ENCODE assay signal across 33 cellular contexts in the genomic region with DNA sequence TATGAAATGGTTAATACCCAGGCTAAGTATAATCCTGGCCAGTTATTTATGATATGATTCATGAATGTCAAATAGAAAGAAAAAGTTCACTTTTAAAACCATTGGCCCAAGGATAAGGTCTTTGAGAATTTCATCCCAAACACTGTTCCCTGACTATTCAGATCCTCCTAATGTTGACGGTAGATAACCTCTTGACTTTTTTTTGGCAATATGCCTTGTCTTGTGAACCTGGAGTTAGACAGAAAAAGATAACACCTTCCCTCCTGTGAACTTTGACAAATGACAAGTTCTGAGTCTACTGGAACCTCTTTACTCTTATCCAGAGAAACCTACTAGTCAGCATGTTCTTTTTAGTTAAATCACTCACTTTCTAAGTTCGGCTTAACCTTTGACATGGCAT.
DNase-seq lines count a peak whose midpoint lies in the region; ATAC-seq, FAIRE-seq and TF ChIP-seq lines count a peak whose summit lies in the region.
"Had no signal": no experiment of that assay in that cellular context is flagged by ENCODE, and none has a peak within 500 bp of the region (broad histone marks: within the 10 kb centered on the region; RNA-seq: fewer than 3 reads in every experiment).

No MANE protein-coding gene starts in this region.

- no peaks in the 10 kb centered on the region for H4K20me1 ChIP-seq in keratinocyte (ENCODE audit: control insufficient read depth, extremely low read depth, insufficient read depth, low read length)

- no peak overlapping the region for H3K9ac ChIP-seq in keratinocyte (ENCODE audit: control insufficient read depth, extremely low read depth, insufficient read depth, low read length)
- H3K9ac ChIP-seq: KMS-11 had no signal

- no peak for TF ChIP-seq CTCF in keratinocyte (optimal IDR thresholded peaks at IDR 0.05 in 1 of 3, IDR thresholded peaks at IDR 0.05 in 1 of 3, conservative IDR thresholded peaks at IDR 0.05 in 1 of 3; ENCODE audit: extremely low read depth in 1 of 3, insufficient read depth in 2 of 3, low read length in 3 of 3)
- TF ChIP-seq CTCF in mucosa of descending colon (IDR thresholded peaks at IDR 0.05), result no peak
- TF ChIP-seq CTCF in lower leg skin (IDR thresholded peaks at IDR 0.05), result no peak

- intact Hi-C loops in mucosa of descending colon (cut with DNase I, micrococcal nuclease) (no loop called here), lower leg skin (cut with DNase I; ENCODE audit: low total_unique reads) (no loop called here)

- no peak overlapping the region for H3K4me3 Mint-ChIP-seq in activated CD4-positive, alpha-beta T cell treated with anti-CD3 and anti-CD28 coated beads, Interleukin-2, amount 10 ng/mL, durations not matched to agents 7 days and 5 days
- H3K4me3 Mint-ChIP-seq: B cell; CD8-positive, alpha-beta memory T cell; T-cell had no signal

- H3K36me3 ChIP-seq in keratinocyte (ENCODE audit: control insufficient read depth in 2 of 2, extremely low read depth in 1 of 2, insufficient read depth in 2 of 2, low read length in 2 of 2), result no peaks in the 10 kb centered on the region
- H3K36me3 ChIP-seq in mucosa of descending colon (ENCODE audit: low read depth), result no peaks in the 10 kb centered on the region
- H3K36me3 ChIP-seq: SJSA1 had no signal

- H2AFZ ChIP-seq in keratinocyte (ENCODE audit: control insufficient read depth, low read length), result no peak overlapping the region
- H2AFZ ChIP-seq: PC-9 had no signal

- ATAC-seq in mucosa of descending colon, result peak; percentile 73
- ATAC-seq: HCT116, T-cell had no signal

- H3K27me3 ChIP-seq in keratinocyte (ENCODE audit: control insufficient read depth, extremely low read depth, insufficient read depth, low read length), result no peaks in the 10 kb centered on the region
- H3K27me3 ChIP-seq: SJSA1 had no signal

- FAIRE-seq in RCC 7860 (lab: Jason Lieb, UNC) (no peak), keratinocyte (lab: Jason Lieb, UNC) (peak; percentile 9)
- FAIRE-seq: A204.1, GM12891 had no signal

- no peaks in the 10 kb centered on the region for H3K36me3 Mint-ChIP-seq in activated CD4-positive, alpha-beta T cell treated with anti-CD3 and anti-CD28 coated beads, Interleukin-2, amount 10 ng/mL, durations not matched to agents 7 days and 5 days (ENCODE audit: low read depth)
- H3K36me3 Mint-ChIP-seq: CD8-positive, alpha-beta memory T cell; T-cell had no signal

- no peaks in the 10 kb centered on the region for H3K79me2 ChIP-seq in keratinocyte (ENCODE audit: control insufficient read depth, insufficient read depth, low read length)

- no peak overlapping the region for H3K27ac ChIP-seq in keratinocyte (ENCODE audit: control insufficient read depth, insufficient read depth, low read length)
- H3K27ac ChIP-seq: C4-2B, HL-60, KMS-11, PC-9, SJSA1 had no signal

- POLR2A ChIA-PET in activated CD4-positive, alpha-beta T cell treated with anti-CD3 and anti-CD28 coated beads, Interleukin-2, amount 10 ng/mL, durations not matched to agents 7 days and 5 days (lab: Charles Lee), result no interaction called here

- no peak overlapping the region for H3K4me3 ChIP-seq in keratinocyte (ENCODE audit: control insufficient read depth in 2 of 3, extremely low read depth in 1 of 3, insufficient read depth in 2 of 3, low read depth in 1 of 3, low read length in 3 of 3)
- no peak overlapping the region for H3K4me3 ChIP-seq in mucosa of descending colon
- no peak overlapping the region for H3K4me3 ChIP-seq in lower leg skin (ENCODE audit: low read depth, poor library complexity, severe bottlenecking)
- H3K4me3 ChIP-seq: PC-9, SJSA1 had no signal

- H3K9me1 ChIP-seq in keratinocyte (ENCODE audit: control insufficient read depth, extremely low read depth, insufficient read depth, low read length), result no peaks in the 10 kb centered on the region

- H3K4me1 ChIP-seq in keratinocyte (ENCODE audit: control insufficient read depth, extremely low read depth, insufficient read depth, low read length) (peaks cover 10% of the 10 kb centered on the region), mucosa of descending colon (ENCODE audit: low read depth) (no peaks in the 10 kb centered on the region)
- H3K4me1 ChIP-seq: SJSA1 had no signal

- H3K27ac Mint-ChIP-seq in activated CD4-positive, alpha-beta T cell treated with anti-CD3 and anti-CD28 coated beads, Interleukin-2, amount 10 ng/mL, durations not matched to agents 7 days and 5 days, result no peak overlapping the region
- H3K27ac Mint-ChIP-seq: B cell, T-cell had no signal

- H3K27me3 Mint-ChIP-seq in activated CD4-positive, alpha-beta T cell treated with anti-CD3 and anti-CD28 coated beads, Interleukin-2, amount 10 ng/mL, durations not matched to agents 7 days and 5 days, result peaks cover 17% of the 10 kb centered on the region

- no peaks in the 10 kb centered on the region for H3K4me1 Mint-ChIP-seq in activated CD4-positive, alpha-beta T cell treated with anti-CD3 and anti-CD28 coated beads, Interleukin-2, amount 10 ng/mL, durations not matched to agents 7 days and 5 days
- H3K4me1 Mint-ChIP-seq: B cell, T-cell had no signal

- WGBS in lower leg skin, 2 donors, result 67 to 76% methylated on average over 2 of the region's 2 CpGs

- DNase-seq in HuH-7.5 (ENCODE audit: low spot score) (peak; percentile 16), RCC 7860 (ENCODE audit: low spot score) (peak; percentile 19), keratinocyte (ENCODE audit: low read depth, low spot score) (no peak), mucosa of descending colon (no peak), NCI-H774 (lab: John Stamatoyannopoulos, UW) (no peak), NCI-H524 (lab: John Stamatoyannopoulos, UW) (no peak), lower leg skin (ENCODE audit: low spot score in 2 of 2) (no peak)
- no peak for DNase-seq in activated CD4-positive, alpha-beta T cell treated with anti-CD3 and anti-CD28 coated beads, Interleukin-2, amount 10 ng/mL, durations not matched to agents 7 days and 5 days
- DNase-seq: CD8-positive, alpha-beta memory T cell; DMS 273 treated with DMSO at 0.1 percent for 48 hours; DMS79; EL; GF-D8; NCI-H1048; NCI-H1417; NCI-H1694; NCI-H2029 treated with DMSO at 0.1 percent for 48 hours; NCI-H2171; NCI-H524 treated with DMSO at 0.1 percent for 48 hours; NCI-H82; NK-92 treated with Interleukin-12 subunit alpha and Interleukin-12 subunit beta, amount 100 ng/mL, for 24 hours; PC-9; Right ventricle myocardium superior; RPMI8226; T-cell had no signal

- H3K4me2 ChIP-seq in keratinocyte (ENCODE audit: control insufficient read depth, extremely low read depth, insufficient read depth, low read depth, low read length), result no peak overlapping the region
- H3K4me2 ChIP-seq: KMS-11, PC-9 had no signal

- CTCF ChIA-PET in activated CD4-positive, alpha-beta T cell treated with anti-CD3 and anti-CD28 coated beads, Interleukin-2, amount 10 ng/mL, durations not matched to agents 7 days and 5 days (lab: Charles Lee), result interaction anchor here (1.0 to 2.0 kb wide), 6 partner anchors 9 to 24 kb away, joined by 3 to 5 read pairs (median 4); no protein-coding TSS in a partner anchor

- dilution Hi-C loops in keratinocyte (cut with MboI; ENCODE audit: extremely low pct_ligation_motif_present, low sequenced_read_pairs), result no loop called here

- H3K9me3 ChIP-seq in keratinocyte (ENCODE audit: control insufficient read depth, low read depth, low read length) (no peaks in the 10 kb centered on the region), mucosa of descending colon (no peaks in the 10 kb centered on the region)
- H3K9me3 ChIP-seq: SJSA1 had no signal

- TF ChIP-seq POLR2A in lower leg skin (IDR thresholded peaks at IDR 0.05), result no peak

- peaks cover 2% of the 10 kb centered on the region for H3K9me3 Mint-ChIP-seq in activated CD4-positive, alpha-beta T cell treated with anti-CD3 and anti-CD28 coated beads, Interleukin-2, amount 10 ng/mL, durations not matched to agents 7 days and 5 days
- H3K9me3 Mint-ChIP-seq: CD8-positive, alpha-beta memory T cell; T-cell had no signal

Comparison
In these comparisons a context has a peak if more than half of its experiments do, and no peak if none do; other contexts are left out.
1. DNase-seq: peak in HuH-7.5 (single experiment) and RCC 7860 (single experiment); none in keratinocyte (single experiment), mucosa of descending colon (0 of 3), NCI-H774 (single experiment), NCI-H524 (0 of 2), lower leg skin (0 of 2) and activated CD4-positive, alpha-beta T cell treated with anti-CD3 and anti-CD28 coated beads, Interleukin-2, amount 10 ng/mL, durations not matched to agents 7 days and 5 days (single experiment).